1 cellular context compared by ENCODE assay signal in genomic region chr1:26517766-26518049, GRCh38.
TF ChIP-seq lines count a peak whose summit lies in the region.

No MANE protein-coding gene starts in this region.

TF ChIP-seq in H1, 55 proteins besides CTCF, POLR2A, EP300 and RAD21:
- no peak for TF ChIP-seq SIRT6 (IDR thresholded peaks at IDR 0.05; ENCODE audit: low read length)
- TF ChIP-seq CEBPB (IDR thresholded peaks at IDR 0.05; ENCODE audit: low read depth, low read length) = no peak
- no peak for TF ChIP-seq NANOG (IDR thresholded peaks at IDR 0.05; ENCODE audit: insufficient read depth, low read depth, low read length, poor library complexity, severe bottlenecking)
- TF ChIP-seq ASH2L (IDR thresholded peaks at IDR 0.05; ENCODE audit: low read length) = no peak
- no peak for TF ChIP-seq HDAC6 (IDR thresholded peaks at IDR 0.05; ENCODE audit: low read depth, low read length)
- TF ChIP-seq EGR1 (IDR thresholded peaks at IDR 0.05; ENCODE audit: borderline replicate concordance, low read depth, low read length) = no peak
- no peak for TF ChIP-seq MAFK (IDR thresholded peaks at IDR 0.05; ENCODE audit: low read depth, low read length)
- no peak for TF ChIP-seq POLR2AphosphoS5 (IDR thresholded peaks at IDR 0.05; ENCODE audit: low read depth, low read length)
- no peak for TF ChIP-seq CBX8 (IDR thresholded peaks at IDR 0.05; ENCODE audit: borderline replicate concordance, low read depth, low read length)
- no peak for TF ChIP-seq CREB1 (IDR thresholded peaks at IDR 0.05)
- no peak for TF ChIP-seq PHF8 (conservative IDR thresholded peaks at IDR 0.05; ENCODE audit: low read depth, low read length)
- TF ChIP-seq SP2 (IDR thresholded peaks at IDR 0.05; ENCODE audit: low read length) = no peak
- no peak for TF ChIP-seq E2F6 (IDR thresholded peaks at IDR 0.05)
- no peak for TF ChIP-seq CHD2 (IDR thresholded peaks at IDR 0.05; ENCODE audit: low read length)
- no peak for TF ChIP-seq RXRA (IDR thresholded peaks at IDR 0.05; ENCODE audit: insufficient read depth, low read depth, low read length)
- TF ChIP-seq TEAD4 (IDR thresholded peaks at IDR 0.05; ENCODE audit: low read depth, low read length) = no peak
